ENCODE assay signal across 22 cellular contexts in the genomic region with DNA sequence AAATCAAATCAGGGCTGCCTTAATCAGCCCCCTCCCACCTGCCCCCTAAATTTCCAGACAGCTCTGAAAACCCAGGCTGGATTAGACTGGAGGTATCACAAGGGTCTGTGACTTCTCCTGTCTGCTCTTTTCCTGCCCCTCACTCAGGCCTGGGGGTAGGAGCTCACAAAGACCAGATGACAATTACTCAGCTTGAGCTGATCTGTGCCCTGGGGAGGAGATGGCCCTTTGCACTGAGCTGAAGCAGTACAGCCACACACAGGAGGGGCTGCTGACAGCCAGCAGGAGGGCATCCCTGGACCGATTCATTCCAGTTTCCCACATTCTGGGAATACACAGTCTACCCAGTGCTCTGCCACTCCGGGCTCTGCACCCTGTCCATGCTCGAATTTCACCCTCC. TPM values are rescaled to one million over a fixed set of nuclear protein-coding genes. Genes with fewer than 3 reads are reported as not detected.
"Had no signal": no experiment of that assay in that cellular context is flagged by ENCODE, and none has a peak within 500 bp of the region (broad histone marks: within the 10 kb centered on the region; RNA-seq: fewer than 3 reads in every experiment).

No MANE protein-coding gene starts in this region.

- H3K27ac ChIP-seq: KMS-11, Peyer's patch, RWPE1, SJCRH30 had no signal

- H3K4me1 Mint-ChIP-seq: activated B cell treated with CpG ODN at 0.5 μM for 24 hours had no signal

- H3K9me3 ChIP-seq: MG63, Peyer's patch, SJCRH30 had no signal

- H3K27ac Mint-ChIP-seq: activated B cell treated with CpG ODN at 0.5 μM for 24 hours; activated CD4-positive, alpha-beta memory T cell treated with anti-CD3 and anti-CD28 coated beads for 36 hours; activated CD4-positive, alpha-beta T cell treated with anti-CD3 and anti-CD28 coated beads, Interleukin-2, amount 10 ng/mL, durations not matched to agents 7 days and 5 days; activated naive CD4-positive, alpha-beta T cell treated with anti-CD3 and anti-CD28 coated beads for 36 hours; activated naive CD8-positive, alpha-beta T cell; T-helper 1 cell treated with Interleukin-12 subunit alpha and Interleukin-12 subunit beta and Interleukin-4 antibody, amounts not matched to agents 30 μg/mL and 1 μg/mL, for 36 hours had no signal

- H3K36me3 Mint-ChIP-seq: activated CD4-positive, alpha-beta memory T cell treated with anti-CD3 and anti-CD28 coated beads for 36 hours; activated naive CD8-positive, alpha-beta T cell had no signal

- H3K9ac ChIP-seq: KMS-11 had no signal

- H3K4me3 ChIP-seq: MG63, Peyer's patch, SJCRH30 had no signal

- H3K9me3 Mint-ChIP-seq: activated B cell treated with CpG ODN at 0.5 μM for 24 hours; activated CD4-positive, alpha-beta memory T cell treated with anti-CD3 and anti-CD28 coated beads for 36 hours; activated CD4-positive, alpha-beta T cell treated with anti-CD3 and anti-CD28 coated beads, Interleukin-2, amount 10 ng/mL, durations not matched to agents 7 days and 5 days; activated naive CD4-positive, alpha-beta T cell treated with anti-CD3 and anti-CD28 coated beads for 36 hours; activated T-cell treated with anti-CD3 and anti-CD28 coated beads, Interleukin-2, amount 50 U/mL, for 4 hours; T-helper 1 cell treated with Interleukin-12 subunit alpha and Interleukin-12 subunit beta and Interleukin-4 antibody, amounts not matched to agents 30 μg/mL and 1 μg/mL, for 36 hours had no signal

- ATAC-seq: activated T-cell treated with anti-CD3 and anti-CD28 coated beads, Interleukin-2, amount 50 U/mL, for 4 hours had no signal

- H3K4me3 Mint-ChIP-seq: activated B cell treated with CpG ODN at 0.5 μM for 24 hours; activated CD4-positive, alpha-beta memory T cell treated with anti-CD3 and anti-CD28 coated beads for 36 hours; activated CD4-positive, alpha-beta T cell treated with anti-CD3 and anti-CD28 coated beads, Interleukin-2, amount 10 ng/mL, durations not matched to agents 7 days and 5 days; activated naive CD4-positive, alpha-beta T cell treated with anti-CD3 and anti-CD28 coated beads for 36 hours; activated naive CD8-positive, alpha-beta T cell; activated T-cell treated with anti-CD3 and anti-CD28 coated beads, Interleukin-2, amount 50 U/mL, for 4 hours; T-helper 1 cell treated with Interleukin-12 subunit alpha and Interleukin-12 subunit beta and Interleukin-4 antibody, amounts not matched to agents 30 μg/mL and 1 μg/mL, for 36 hours had no signal

- DNase-seq: activated B cell treated with CpG ODN at 0.5 μM for 24 hours; activated CD4-positive, alpha-beta memory T cell treated with anti-CD3 and anti-CD28 coated beads for 36 hours; activated CD4-positive, alpha-beta T cell treated with anti-CD3 and anti-CD28 coated beads, Interleukin-2, amount 10 ng/mL, durations not matched to agents 7 days and 5 days; activated CD8-positive, alpha-beta memory T cell treated with anti-CD3 and anti-CD28 coated beads for 24 hours; activated gamma-delta T cell; activated naive CD4-positive, alpha-beta T cell treated with anti-CD3 and anti-CD28 coated beads for 36 hours; activated T-cell treated with anti-CD3 and anti-CD28 coated beads, Interleukin-2, amount 50 U/mL, for 4 hours; MG63; MV-4-11; NCI-H1092 treated with DMSO at 0.1 percent for 48 hours; NCI-H1417 treated with DMSO at 0.1 percent for 48 hours; NCI-H187; NCI-H2081; NCI-H446; NCI-H526; Peyer's patch; Right ventricle myocardium superior; SJCRH30 had no signal

- H3K4me2 ChIP-seq: KMS-11 had no signal

- H3K4me1 ChIP-seq: SJCRH30 had no signal

- H3K36me3 ChIP-seq: MG63, Peyer's patch, SJCRH30 had no signal

RNA-seq across cellular contexts. Expression of a gene that starts 4.2 kb away (rescaled TPM):
- total RNA-seq: activated B cell treated with CpG ODN at 0.5 μM for 24 hours; activated CD4-positive, alpha-beta memory T cell treated with anti-CD3 and anti-CD28 coated beads for 36 hours; activated CD4-positive, alpha-beta T cell treated with anti-CD3 and anti-CD28 coated beads, Interleukin-2, amount 10 ng/mL, durations not matched to agents 7 days and 5 days; activated naive CD4-positive, alpha-beta T cell treated with anti-CD3 and anti-CD28 coated beads for 36 hours; activated T-cell treated with anti-CD3 and anti-CD28 coated beads, Interleukin-2, amount 50 U/mL, for 4 hours; SJCRH30 had no signal
